ENCODE assay signal across 1 cellular context in the genomic region with DNA sequence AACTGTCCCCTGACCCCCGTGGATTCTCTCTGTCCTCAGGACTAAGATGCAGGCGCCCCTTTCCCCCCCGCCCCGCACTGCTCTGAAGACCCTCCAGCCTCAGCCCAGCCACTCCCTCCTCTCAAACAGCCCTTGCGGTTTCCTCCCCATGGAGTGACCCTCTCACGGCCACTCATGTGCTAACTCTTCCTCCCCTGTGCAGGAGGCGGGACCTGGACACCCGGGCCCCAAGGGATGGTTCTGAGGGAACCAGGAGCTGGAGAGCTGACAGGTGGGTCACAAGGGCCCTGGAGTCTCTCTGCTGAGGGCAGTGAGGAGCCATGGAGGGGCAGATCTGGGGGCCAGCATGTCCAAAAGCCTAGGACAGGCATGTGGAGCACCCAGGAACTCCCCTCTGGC.
TF ChIP-seq lines count a peak whose summit lies in the region.

No MANE protein-coding gene starts in this region.

TF ChIP-seq in K562, 482 proteins besides CTCF, POLR2A, EP300 and RAD21:
- TF ChIP-seq MNT (conservative IDR thresholded peaks at IDR 0.05): 0 out of 4 replicates have a peak, but pooled peaks of 1 of the 2 experiments have one; percentile 0
- TF ChIP-seq LCOR (CRISPR knock-in tag; IDR thresholded peaks at IDR 0.05): no peak
- no peak for TF ChIP-seq ARNT (IDR thresholded peaks at IDR 0.05)
- TF ChIP-seq ZBTB7A (IDR thresholded peaks at IDR 0.05; ENCODE audit: borderline replicate concordance, control insufficient read depth, low read depth, low read length): peak; percentile 43; the same call in 1 of the 2 replicates
- TF ChIP-seq, protein P1, sequence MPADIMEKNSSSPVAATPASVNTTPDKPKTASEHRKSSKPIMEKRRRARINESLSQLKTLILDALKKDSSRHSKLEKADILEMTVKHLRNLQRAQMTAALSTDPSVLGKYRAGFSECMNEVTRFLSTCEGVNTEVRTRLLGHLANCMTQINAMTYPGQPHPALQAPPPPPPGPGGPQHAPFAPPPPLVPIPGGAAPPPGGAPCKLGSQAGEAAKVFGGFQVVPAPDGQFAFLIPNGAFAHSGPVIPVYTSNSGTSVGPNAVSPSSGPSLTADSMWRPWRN (IDR thresholded peaks at IDR 0.05; ENCODE audit: low read depth): no peak
- TF ChIP-seq, protein P2, sequence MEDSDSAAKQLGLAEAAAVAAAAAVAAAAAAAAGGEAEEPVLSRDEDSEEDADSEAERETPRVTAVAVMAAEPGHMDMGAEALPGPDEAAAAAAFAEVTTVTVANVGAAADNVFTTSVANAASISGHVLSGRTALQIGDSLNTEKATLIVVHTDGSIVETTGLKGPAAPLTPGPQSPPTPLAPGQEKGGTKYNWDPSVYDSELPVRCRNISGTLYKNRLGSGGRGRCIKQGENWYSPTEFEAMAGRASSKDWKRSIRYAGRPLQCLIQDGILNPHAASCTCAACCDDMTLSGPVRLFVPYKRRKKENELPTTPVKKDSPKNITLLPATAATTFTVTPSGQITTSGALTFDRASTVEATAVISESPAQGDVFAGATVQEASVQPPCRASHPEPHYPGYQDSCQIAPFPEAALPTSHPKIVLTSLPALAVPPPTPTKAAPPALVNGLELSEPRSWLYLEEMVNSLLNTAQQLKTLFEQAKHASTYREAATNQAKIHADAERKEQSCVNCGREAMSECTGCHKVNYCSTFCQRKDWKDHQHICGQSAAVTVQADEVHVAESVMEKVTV (CRISPR knock-in tag; IDR thresholded peaks at IDR 0.05): no peak
- 0 out of 2 replicates have a peak, but pooled peaks have one; percentile 16 for TF ChIP-seq POLR2G (IDR thresholded peaks at IDR 0.05; ENCODE audit: low read depth, low read length)
- no peak for TF ChIP-seq SNRNP70 (optimal IDR thresholded peaks at IDR 0.05; ENCODE audit: low read depth, low read length)
- no peak for TF ChIP-seq ZNF592 (IDR thresholded peaks at IDR 0.05)
